In the genomic region with DNA sequence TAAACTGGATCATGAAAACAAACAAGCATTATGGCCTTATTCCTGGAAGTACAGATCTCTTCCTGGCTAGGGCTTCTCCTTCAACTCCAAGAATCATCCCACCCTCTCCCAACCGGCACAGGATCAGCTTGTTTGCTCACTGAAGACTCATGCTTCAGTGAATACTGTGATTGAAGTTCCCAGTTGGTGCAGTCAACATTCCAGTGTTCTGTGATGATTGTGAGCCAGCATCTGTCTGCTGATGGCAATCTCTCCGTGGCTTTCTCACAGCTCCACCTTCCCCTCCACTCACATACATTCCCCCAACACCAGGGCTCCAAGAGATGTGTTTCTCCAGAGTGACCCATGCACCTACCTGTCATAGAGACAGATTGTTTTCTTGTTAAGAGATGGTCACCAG, we compare ENCODE assay signal across 28 cellular contexts.
A peak's percentile ranks its signal among the peaks of the same experiment; 100 is the strongest.
DNase-seq lines count a peak whose midpoint lies in the region; ATAC-seq and TF ChIP-seq lines count a peak whose summit lies in the region.
"Had no signal": no experiment of that assay in that cellular context is flagged by ENCODE, and none has a peak within 500 bp of the region (broad histone marks: within the 10 kb centered on the region; RNA-seq: fewer than 3 reads in every experiment).

No MANE protein-coding gene starts in this region.

- H3K9me3 ChIP-seq in tibial nerve = no peaks in the 10 kb centered on the region
- H3K9me3 ChIP-seq: heart right ventricle, left ventricle myocardium inferior, transverse colon had no signal

- no peak for TF ChIP-seq POLR2A in tibial nerve (IDR thresholded peaks at IDR 0.05)

- H3K27ac ChIP-seq in tibial nerve = peak overlapping the region in 1 of 4 donors; percentile 18
- H3K27ac ChIP-seq: heart right ventricle, left ventricle myocardium inferior, transverse colon had no signal

- no peak for ATAC-seq in HG02588 (IDR thresholded peaks at IDR 0.05; ENCODE audit: unreplicated experiment)
- ATAC-seq: activated CD8-positive, alpha-beta memory T cell treated with anti-CD3 and anti-CD28 coated beads, Interleukin-2, amount 10 ng/mL, durations not matched to agents 7 days and 5 days; heart right ventricle; naive thymus-derived CD4-positive, alpha-beta T cell; Panc1 had no signal

- no peak for TF ChIP-seq EP300 in tibial nerve (IDR thresholded peaks at IDR 0.05)

- H3K27me3 ChIP-seq in tibial nerve = no peaks in the 10 kb centered on the region
- H3K27me3 ChIP-seq: transverse colon had no signal

- peaks cover 0 to 4% (median 0%) of the 10 kb centered on the region in 4 donors for H3K4me1 ChIP-seq in tibial nerve
- H3K4me1 ChIP-seq: heart right ventricle, left ventricle myocardium inferior, transverse colon had no signal

- H3K4me3 ChIP-seq in LNCaP clone FGC (ENCODE audit: low read depth, low read length) (no peak overlapping the region), epithelial cell of proximal tubule (ENCODE audit: low read depth, low read length) (no peak overlapping the region), tibial nerve (no peak overlapping the region)
- H3K4me3 ChIP-seq: heart right ventricle, left ventricle myocardium inferior, transverse colon had no signal

- 44 to 46% methylated on average over 2 of the region's 2 CpGs for WGBS in tibial nerve, 2 donors

- H3K36me3 ChIP-seq in tibial nerve = no peaks in the 10 kb centered on the region
- H3K36me3 ChIP-seq: heart right ventricle, left ventricle myocardium inferior, transverse colon had no signal

- DNase-seq in EH (ENCODE audit: low read depth) (peak; percentile 13), LNCaP clone FGC (ENCODE audit: low read depth) (peak; percentile 50), epithelial cell of proximal tubule (ENCODE audit: low read depth) (peak; percentile 60), myocyte (ENCODE audit: low read depth) (peak; percentile 31), NCI-H146 (lab: John Stamatoyannopoulos, UW) (no peak), tibial nerve (ENCODE audit: low spot score in 2 of 2) (no peak), NCI-H226 (no peak)
- DNase-seq: activated B cell treated with CpG ODN at 0.5 μM for 24 hours; activated CD4-positive, alpha-beta T cell treated with anti-CD3 and anti-CD28 coated beads, Interleukin-2, amount 50 U/mL, for 1 hour; activated CD8-positive, alpha-beta memory T cell treated with anti-CD3 and anti-CD28 coated beads, Interleukin-2, amount 10 ng/mL, durations not matched to agents 7 days and 5 days; activated T-cell treated with anti-CD3 and anti-CD28 coated beads, Interleukin-2, amount 50 U/mL, for 48 hours; CD8-positive, alpha-beta memory T cell; DMS53; effector CD8-positive, alpha-beta T cell; erythroblast; HCEC 1CT; heart right ventricle; Karpas-422; left ventricle myocardium inferior; naive thymus-derived CD4-positive, alpha-beta T cell; NCI-H187; NCI-H2171; NCI-H524 treated with DMSO at 0.1 percent for 48 hours; SIG-M5; T-helper 9 cell; transverse colon had no signal

- no peak for TF ChIP-seq CTCF in LNCaP clone FGC (IDR thresholded peaks at IDR 0.05; ENCODE audit: control insufficient read depth, extremely low read depth, insufficient read depth)
- TF ChIP-seq CTCF in epithelial cell of proximal tubule (conservative IDR thresholded peaks at IDR 0.05; ENCODE audit: low read depth, low read length) = no peak
- no peak for TF ChIP-seq CTCF in tibial nerve (IDR thresholded peaks at IDR 0.05)

Comparison
In these comparisons a context has a peak if more than half of its experiments do, and no peak if none do; other contexts are left out.
1. DNase-seq: peak in EH (single experiment), LNCaP clone FGC (single experiment), epithelial cell of proximal tubule (single experiment) and myocyte (single experiment); none in NCI-H146 (single experiment), tibial nerve (0 of 2) and NCI-H226 (single experiment).